1 cellular context compared by ENCODE assay signal in the genomic region with DNA sequence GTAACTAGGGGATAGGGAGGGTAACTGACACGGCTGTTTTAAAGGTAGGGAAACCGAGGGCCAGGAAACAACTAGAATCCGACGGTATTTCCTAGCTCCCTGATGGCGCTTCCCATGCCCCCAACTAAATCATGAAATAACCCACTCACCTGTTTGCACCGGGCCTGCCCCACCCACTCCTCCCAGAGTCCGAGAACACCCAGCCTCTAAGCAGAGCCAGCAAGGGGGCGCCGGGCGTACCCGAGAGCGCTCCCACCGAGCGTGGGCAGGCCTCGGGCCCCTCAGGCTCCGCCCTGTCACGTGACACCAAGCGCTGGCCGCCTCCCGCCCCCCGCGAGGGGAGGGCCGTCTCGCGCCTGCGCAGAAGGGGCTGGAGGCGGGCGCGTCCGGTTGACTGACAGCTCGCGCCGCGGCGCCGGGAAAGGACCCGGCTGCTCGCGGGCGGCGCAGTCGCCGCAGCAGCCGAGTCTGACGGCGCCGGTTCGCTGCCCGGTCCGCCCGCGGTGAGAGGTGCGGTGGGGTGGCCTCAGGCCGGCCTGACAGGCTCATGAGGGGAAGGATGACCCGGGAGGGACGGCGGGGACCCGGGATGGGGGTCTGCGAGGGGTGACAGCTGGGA.
TF ChIP-seq lines count a peak whose summit lies in the region.

A gene with protein sequence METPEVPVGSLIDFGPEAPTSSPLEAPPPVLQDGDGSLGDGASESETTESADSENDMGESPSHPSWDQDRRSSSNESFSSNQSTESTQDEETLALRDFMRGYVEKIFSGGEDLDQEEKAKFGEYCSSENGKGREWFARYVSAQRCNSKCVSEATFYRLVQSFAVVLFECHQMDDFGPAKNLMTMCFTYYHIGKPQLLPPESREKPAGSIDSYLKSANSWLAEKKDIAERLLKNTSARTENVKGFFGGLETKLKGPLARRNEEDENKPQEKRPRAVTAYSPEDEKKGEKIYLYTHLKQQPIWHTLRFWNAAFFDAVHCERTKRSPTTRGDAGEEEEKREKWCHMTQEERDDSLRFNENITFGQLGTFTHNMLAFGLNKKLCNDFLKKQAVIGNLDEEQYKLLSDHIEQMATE (plus strand): TSS at position 447 of the 619 bp plus-strand sequence. CDS start 39,277 bp downstream, outside the sequence.

TF ChIP-seq in HepG2, 621 proteins besides CTCF, POLR2A, EP300 and RAD21 (continued from another document and continues in another):
- TF ChIP-seq, protein P1, sequence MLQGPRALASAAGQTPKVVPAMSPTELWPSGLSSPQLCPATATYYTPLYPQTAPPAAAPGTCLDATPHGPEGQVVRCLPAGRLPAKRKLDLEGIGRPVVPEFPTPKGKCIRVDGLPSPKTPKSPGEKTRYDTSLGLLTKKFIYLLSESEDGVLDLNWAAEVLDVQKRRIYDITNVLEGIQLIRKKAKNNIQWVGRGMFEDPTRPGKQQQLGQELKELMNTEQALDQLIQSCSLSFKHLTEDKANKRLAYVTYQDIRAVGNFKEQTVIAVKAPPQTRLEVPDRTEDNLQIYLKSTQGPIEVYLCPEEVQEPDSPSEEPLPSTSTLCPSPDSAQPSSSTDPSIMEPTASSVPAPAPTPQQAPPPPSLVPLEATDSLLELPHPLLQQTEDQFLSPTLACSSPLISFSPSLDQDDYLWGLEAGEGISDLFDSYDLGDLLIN (CRISPR knock-in tag; IDR thresholded peaks at IDR 0.05; ENCODE audit: borderline replicate concordance) = no peak
- TF ChIP-seq, protein P2, sequence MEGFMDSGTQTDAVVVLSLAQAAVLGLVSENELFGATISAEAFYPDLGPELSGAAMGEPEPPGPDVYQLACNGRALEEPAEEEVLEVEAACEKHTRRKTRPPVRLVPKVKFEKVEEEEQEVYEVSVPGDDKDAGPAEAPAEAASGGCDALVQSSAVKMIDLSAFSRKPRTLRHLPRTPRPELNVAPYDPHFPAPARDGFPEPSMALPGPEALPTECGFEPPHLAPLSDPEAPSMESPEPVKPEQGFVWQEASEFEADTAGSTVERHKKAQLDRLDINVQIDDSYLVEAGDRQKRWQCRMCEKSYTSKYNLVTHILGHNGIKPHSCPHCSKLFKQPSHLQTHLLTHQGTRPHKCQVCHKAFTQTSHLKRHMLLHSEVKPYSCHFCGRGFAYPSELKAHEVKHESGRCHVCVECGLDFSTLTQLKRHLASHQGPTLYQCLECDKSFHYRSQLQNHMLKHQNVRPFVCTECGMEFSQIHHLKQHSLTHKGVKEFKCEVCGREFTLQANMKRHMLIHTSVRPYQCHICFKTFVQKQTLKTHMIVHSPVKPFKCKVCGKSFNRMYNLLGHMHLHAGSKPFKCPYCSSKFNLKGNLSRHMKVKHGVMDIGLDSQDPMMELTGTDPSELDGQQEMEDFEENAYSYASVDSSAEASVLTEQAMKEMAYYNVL (CRISPR knock-in tag; IDR thresholded peaks at IDR 0.05; ENCODE audit: borderline replicate concordance) = no peak; the same call in 1 of the 2 replicates
- TF ChIP-seq FOXA3 (CRISPR knock-in tag; IDR thresholded peaks at IDR 0.05) (peak; percentile 15; the same call in 1 of the 2 replicates), KAT2B (IDR thresholded peaks at IDR 0.05; ENCODE audit: borderline replicate concordance, low read depth, low read length) (peak; percentile 5; the same call in 1 of the 2 replicates), ZNF773 (CRISPR knock-in tag; IDR thresholded peaks at IDR 0.05; ENCODE audit: borderline replicate concordance) (no peak), FOSL1 (CRISPR knock-in tag; IDR thresholded peaks at IDR 0.05; ENCODE audit: borderline replicate concordance) (no peak), KLF9 (CRISPR knock-in tag; IDR thresholded peaks at IDR 0.05; ENCODE audit: low read depth) (no peak; the same call in 1 of the 2 replicates), ZNF674 (CRISPR knock-in tag; IDR thresholded peaks at IDR 0.05; ENCODE audit: low read depth) (no peak), RNF2 (conservative IDR thresholded peaks at IDR 0.05; ENCODE audit: low read depth) (peak; percentile 63; the same call in 1 of the 2 replicates), BCL6 (CRISPR knock-in tag; IDR thresholded peaks at IDR 0.05) (no peak; the same call in 1 of the 2 replicates), ZFP36 (IDR thresholded peaks at IDR 0.05; ENCODE audit: borderline replicate concordance, low read depth, low read length, partially characterized antibody) (no peak), PHB2 (IDR thresholded peaks at IDR 0.05; ENCODE audit: partially characterized antibody) (no peak), MEF2D (CRISPR knock-in tag; IDR thresholded peaks at IDR 0.05) (peak; percentile 67; the same call in 1 of the 2 replicates), PCBP1 (IDR thresholded peaks at IDR 0.05; ENCODE audit: borderline replicate concordance, low read depth, low read length) (no peak), ZNF564 (CRISPR knock-in tag; IDR thresholded peaks at IDR 0.05) (no peak), NFRKB (IDR thresholded peaks at IDR 0.05) (no peak)
- TF ChIP-seq, protein P3, sequence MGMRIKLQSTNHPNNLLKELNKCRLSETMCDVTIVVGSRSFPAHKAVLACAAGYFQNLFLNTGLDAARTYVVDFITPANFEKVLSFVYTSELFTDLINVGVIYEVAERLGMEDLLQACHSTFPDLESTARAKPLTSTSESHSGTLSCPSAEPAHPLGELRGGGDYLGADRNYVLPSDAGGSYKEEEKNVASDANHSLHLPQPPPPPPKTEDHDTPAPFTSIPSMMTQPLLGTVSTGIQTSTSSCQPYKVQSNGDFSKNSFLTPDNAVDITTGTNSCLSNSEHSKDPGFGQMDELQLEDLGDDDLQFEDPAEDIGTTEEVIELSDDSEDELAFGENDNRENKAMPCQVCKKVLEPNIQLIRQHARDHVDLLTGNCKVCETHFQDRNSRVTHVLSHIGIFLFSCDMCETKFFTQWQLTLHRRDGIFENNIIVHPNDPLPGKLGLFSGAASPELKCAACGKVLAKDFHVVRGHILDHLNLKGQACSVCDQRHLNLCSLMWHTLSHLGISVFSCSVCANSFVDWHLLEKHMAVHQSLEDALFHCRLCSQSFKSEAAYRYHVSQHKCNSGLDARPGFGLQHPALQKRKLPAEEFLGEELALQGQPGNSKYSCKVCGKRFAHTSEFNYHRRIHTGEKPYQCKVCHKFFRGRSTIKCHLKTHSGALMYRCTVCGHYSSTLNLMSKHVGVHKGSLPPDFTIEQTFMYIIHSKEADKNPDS (CRISPR knock-in tag; IDR thresholded peaks at IDR 0.05) = 0 out of 2 replicates have a peak, but pooled peaks have one; percentile 10
- TF ChIP-seq, protein P4, sequence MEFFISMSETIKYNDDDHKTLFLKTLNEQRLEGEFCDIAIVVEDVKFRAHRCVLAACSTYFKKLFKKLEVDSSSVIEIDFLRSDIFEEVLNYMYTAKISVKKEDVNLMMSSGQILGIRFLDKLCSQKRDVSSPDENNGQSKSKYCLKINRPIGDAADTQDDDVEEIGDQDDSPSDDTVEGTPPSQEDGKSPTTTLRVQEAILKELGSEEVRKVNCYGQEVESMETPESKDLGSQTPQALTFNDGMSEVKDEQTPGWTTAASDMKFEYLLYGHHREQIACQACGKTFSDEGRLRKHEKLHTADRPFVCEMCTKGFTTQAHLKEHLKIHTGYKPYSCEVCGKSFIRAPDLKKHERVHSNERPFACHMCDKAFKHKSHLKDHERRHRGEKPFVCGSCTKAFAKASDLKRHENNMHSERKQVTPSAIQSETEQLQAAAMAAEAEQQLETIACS (CRISPR knock-in tag; IDR thresholded peaks at IDR 0.05) = no peak
- TF ChIP-seq, protein P5, sequence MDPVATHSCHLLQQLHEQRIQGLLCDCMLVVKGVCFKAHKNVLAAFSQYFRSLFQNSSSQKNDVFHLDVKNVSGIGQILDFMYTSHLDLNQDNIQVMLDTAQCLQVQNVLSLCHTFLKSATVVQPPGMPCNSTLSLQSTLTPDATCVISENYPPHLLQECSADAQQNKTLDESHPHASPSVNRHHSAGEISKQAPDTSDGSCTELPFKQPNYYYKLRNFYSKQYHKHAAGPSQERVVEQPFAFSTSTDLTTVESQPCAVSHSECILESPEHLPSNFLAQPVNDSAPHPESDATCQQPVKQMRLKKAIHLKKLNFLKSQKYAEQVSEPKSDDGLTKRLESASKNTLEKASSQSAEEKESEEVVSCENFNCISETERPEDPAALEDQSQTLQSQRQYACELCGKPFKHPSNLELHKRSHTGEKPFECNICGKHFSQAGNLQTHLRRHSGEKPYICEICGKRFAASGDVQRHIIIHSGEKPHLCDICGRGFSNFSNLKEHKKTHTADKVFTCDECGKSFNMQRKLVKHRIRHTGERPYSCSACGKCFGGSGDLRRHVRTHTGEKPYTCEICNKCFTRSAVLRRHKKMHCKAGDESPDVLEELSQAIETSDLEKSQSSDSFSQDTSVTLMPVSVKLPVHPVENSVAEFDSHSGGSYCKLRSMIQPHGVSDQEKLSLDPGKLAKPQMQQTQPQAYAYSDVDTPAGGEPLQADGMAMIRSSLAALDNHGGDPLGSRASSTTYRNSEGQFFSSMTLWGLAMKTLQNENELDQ (CRISPR knock-in tag; IDR thresholded peaks at IDR 0.05; ENCODE audit: borderline replicate concordance) = no peak
- TF ChIP-seq, protein P6, sequence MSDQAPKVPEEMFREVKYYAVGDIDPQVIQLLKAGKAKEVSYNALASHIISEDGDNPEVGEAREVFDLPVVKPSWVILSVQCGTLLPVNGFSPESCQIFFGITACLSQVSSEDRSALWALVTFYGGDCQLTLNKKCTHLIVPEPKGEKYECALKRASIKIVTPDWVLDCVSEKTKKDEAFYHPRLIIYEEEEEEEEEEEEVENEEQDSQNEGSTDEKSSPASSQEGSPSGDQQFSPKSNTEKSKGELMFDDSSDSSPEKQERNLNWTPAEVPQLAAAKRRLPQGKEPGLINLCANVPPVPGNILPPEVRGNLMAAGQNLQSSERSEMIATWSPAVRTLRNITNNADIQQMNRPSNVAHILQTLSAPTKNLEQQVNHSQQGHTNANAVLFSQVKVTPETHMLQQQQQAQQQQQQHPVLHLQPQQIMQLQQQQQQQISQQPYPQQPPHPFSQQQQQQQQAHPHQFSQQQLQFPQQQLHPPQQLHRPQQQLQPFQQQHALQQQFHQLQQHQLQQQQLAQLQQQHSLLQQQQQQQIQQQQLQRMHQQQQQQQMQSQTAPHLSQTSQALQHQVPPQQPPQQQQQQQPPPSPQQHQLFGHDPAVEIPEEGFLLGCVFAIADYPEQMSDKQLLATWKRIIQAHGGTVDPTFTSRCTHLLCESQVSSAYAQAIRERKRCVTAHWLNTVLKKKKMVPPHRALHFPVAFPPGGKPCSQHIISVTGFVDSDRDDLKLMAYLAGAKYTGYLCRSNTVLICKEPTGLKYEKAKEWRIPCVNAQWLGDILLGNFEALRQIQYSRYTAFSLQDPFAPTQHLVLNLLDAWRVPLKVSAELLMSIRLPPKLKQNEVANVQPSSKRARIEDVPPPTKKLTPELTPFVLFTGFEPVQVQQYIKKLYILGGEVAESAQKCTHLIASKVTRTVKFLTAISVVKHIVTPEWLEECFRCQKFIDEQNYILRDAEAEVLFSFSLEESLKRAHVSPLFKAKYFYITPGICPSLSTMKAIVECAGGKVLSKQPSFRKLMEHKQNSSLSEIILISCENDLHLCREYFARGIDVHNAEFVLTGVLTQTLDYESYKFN (CRISPR knock-in tag; conservative IDR thresholded peaks at IDR 0.05) = peak; percentile 47; the same call in 1 of the 2 replicates
- TF ChIP-seq, protein P7, sequence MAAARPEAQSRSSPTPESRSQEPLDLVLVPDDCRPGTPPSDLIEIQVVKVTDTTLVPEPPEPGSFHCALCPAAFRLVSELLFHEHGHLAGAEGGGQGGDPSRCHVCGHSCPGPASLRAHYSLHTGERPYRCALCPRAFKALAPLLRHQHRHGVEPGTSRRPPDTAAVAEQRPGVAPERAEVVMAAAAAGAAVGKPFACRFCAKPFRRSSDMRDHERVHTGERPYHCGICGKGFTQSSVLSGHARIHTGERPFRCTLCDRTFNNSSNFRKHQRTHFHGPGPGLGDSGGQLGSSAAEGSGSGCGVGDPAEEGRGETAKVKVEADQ (CRISPR knock-in tag; IDR thresholded peaks at IDR 0.05; ENCODE audit: borderline replicate concordance) = peak; percentile 86
- TF ChIP-seq, protein P8, sequence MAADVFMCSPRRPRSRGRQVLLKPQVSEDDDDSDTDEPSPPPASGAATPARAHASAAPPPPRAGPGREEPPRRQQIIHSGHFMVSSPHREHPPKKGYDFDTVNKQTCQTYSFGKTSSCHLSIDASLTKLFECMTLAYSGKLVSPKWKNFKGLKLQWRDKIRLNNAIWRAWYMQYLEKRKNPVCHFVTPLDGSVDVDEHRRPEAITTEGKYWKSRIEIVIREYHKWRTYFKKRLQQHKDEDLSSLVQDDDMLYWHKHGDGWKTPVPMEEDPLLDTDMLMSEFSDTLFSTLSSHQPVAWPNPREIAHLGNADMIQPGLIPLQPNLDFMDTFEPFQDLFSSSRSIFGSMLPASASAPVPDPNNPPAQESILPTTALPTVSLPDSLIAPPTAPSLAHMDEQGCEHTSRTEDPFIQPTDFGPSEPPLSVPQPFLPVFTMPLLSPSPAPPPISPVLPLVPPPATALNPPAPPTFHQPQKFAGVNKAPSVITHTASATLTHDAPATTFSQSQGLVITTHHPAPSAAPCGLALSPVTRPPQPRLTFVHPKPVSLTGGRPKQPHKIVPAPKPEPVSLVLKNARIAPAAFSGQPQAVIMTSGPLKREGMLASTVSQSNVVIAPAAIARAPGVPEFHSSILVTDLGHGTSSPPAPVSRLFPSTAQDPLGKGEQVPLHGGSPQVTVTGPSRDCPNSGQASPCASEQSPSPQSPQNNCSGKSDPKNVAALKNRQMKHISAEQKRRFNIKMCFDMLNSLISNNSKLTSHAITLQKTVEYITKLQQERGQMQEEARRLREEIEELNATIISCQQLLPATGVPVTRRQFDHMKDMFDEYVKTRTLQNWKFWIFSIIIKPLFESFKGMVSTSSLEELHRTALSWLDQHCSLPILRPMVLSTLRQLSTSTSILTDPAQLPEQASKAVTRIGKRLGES (CRISPR knock-in tag; IDR thresholded peaks at IDR 0.05; ENCODE audit: borderline replicate concordance) = no peak
- TF ChIP-seq, protein P9, sequence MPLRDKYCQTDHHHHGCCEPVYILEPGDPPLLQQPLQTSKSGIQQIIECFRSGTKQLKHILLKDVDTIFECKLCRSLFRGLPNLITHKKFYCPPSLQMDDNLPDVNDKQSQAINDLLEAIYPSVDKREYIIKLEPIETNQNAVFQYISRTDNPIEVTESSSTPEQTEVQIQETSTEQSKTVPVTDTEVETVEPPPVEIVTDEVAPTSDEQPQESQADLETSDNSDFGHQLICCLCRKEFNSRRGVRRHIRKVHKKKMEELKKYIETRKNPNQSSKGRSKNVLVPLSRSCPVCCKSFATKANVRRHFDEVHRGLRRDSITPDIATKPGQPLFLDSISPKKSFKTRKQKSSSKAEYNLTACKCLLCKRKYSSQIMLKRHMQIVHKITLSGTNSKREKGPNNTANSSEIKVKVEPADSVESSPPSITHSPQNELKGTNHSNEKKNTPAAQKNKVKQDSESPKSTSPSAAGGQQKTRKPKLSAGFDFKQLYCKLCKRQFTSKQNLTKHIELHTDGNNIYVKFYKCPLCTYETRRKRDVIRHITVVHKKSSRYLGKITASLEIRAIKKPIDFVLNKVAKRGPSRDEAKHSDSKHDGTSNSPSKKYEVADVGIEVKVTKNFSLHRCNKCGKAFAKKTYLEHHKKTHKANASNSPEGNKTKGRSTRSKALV (CRISPR knock-in tag; IDR thresholded peaks at IDR 0.05) = peak; percentile 73; the same call in 1 of the 2 replicates
- TF ChIP-seq, protein P10, sequence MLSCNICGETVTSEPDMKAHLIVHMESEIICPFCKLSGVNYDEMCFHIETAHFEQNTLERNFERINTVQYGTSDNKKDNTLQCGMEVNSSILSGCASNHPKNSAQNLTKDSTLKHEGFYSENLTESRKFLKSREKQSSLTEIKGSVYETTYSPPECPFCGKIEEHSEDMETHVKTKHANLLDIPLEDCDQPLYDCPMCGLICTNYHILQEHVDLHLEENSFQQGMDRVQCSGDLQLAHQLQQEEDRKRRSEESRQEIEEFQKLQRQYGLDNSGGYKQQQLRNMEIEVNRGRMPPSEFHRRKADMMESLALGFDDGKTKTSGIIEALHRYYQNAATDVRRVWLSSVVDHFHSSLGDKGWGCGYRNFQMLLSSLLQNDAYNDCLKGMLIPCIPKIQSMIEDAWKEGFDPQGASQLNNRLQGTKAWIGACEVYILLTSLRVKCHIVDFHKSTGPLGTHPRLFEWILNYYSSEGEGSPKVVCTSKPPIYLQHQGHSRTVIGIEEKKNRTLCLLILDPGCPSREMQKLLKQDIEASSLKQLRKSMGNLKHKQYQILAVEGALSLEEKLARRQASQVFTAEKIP (CRISPR knock-in tag; IDR thresholded peaks at IDR 0.05; ENCODE audit: borderline replicate concordance) = no peak
